9 cellular contexts compared by ENCODE assay signal in genomic region chr18:75247601-75248421, GRCh38. TPM values are rescaled to one million over a fixed set of nuclear protein-coding genes. Genes with fewer than 3 reads are reported as not detected.
DNase-seq lines count a peak whose midpoint lies in the region; ATAC-seq and TF ChIP-seq lines count a peak whose summit lies in the region.
"Had no signal": no experiment of that assay in that cellular context is flagged by ENCODE, and none has a peak within 500 bp of the region (broad histone marks: within the 10 kb centered on the region; RNA-seq: fewer than 3 reads in every experiment).

No MANE protein-coding gene starts in this region.

- dilution Hi-C loops in mammary epithelial cell (cut with HindIII; ENCODE audit: low sequenced_read_pairs), result no loop called here

- H3K9me3 ChIP-seq in mammary epithelial cell (replicated peaks; ENCODE audit: insufficient read depth, low read length) (no peaks in the 10 kb centered on the region), right lobe of liver (no peaks in the 10 kb centered on the region), tibial nerve (no peaks in the 10 kb centered on the region)

- H3K27ac ChIP-seq in mammary epithelial cell (ENCODE audit: insufficient read depth, low read depth, low read length) (peak overlapping the region; percentile 68), right lobe of liver (peak overlapping the region; percentile 70 to 82 (median 72)), tibial nerve (peak overlapping the region; percentile 78 to 95 (median 86))
- H3K27ac ChIP-seq: 22Rv1 had no signal

- H3K4me3 ChIP-seq in mammary epithelial cell (replicated peaks in 1 of 3; ENCODE audit: insufficient read depth in 1 of 3, low read depth in 2 of 3, low read length in 3 of 3), result peak overlapping the region; percentile 53 to 59 (median 56)
- H3K4me3 ChIP-seq in right lobe of liver, result peak overlapping the region; percentile 4 to 44 (median 35)
- H3K4me3 ChIP-seq in tibial nerve, result peak overlapping the region; percentile 25 to 48 (median 40)

- DNase-seq in DMS 273 (lab: John Stamatoyannopoulos, UW; ENCODE audit: unreplicated experiment) (peak; percentile 18), DMS 273 treated with DMSO at 0.1 percent for 48 hours (lab: John Stamatoyannopoulos, UW) (no peak), H4 (ENCODE audit: low spot score) (peak; percentile 61), NCI-H774 (lab: John Stamatoyannopoulos, UW) (peak; percentile 23), mammary epithelial cell (peak; percentile 54), right lobe of liver (no peak), tibial nerve (ENCODE audit: low spot score in 2 of 2) (no peak), GM19238 (ENCODE audit: insufficient read length, low spot score) (no peak)

- H3K36me3 ChIP-seq in mammary epithelial cell (ENCODE audit: insufficient read depth, low read length) (no peaks in the 10 kb centered on the region), right lobe of liver (no peaks in the 10 kb centered on the region), tibial nerve (no peaks in the 10 kb centered on the region)

- peaks cover 43% of the 10 kb centered on the region for H3K79me2 ChIP-seq in mammary epithelial cell (ENCODE audit: insufficient read depth, low read length)

- H3K27me3 ChIP-seq in mammary epithelial cell (ENCODE audit: insufficient read depth, low read length), result no peaks in the 10 kb centered on the region
- no peaks in the 10 kb centered on the region for H3K27me3 ChIP-seq in right lobe of liver
- H3K27me3 ChIP-seq in tibial nerve, result no peaks in the 10 kb centered on the region

- H4K20me1 ChIP-seq in mammary epithelial cell (ENCODE audit: insufficient read depth, low read length), result no peaks in the 10 kb centered on the region

- 2% methylated on average over 8 of the region's 8 CpGs for WGBS in mammary epithelial cell (ENCODE audit: low coverage, missing lambda C conversion rate)
- WGBS in right lobe of liver (ENCODE audit: insufficient coverage, low coverage, low lambda C conversion rate, missing lambda C conversion rate), result 14% methylated on average over 8 of the region's 8 CpGs
- WGBS in tibial nerve, 2 donors, result 17 to 20% methylated on average over 8 of the region's 8 CpGs

- no TSS peak for BruUV-seq in mammary epithelial cell (replicated peaks; lab: Mats Ljungman, UMichigan)

- TF ChIP-seq CTCF in mammary epithelial cell (conservative IDR thresholded peaks at IDR 0.05 in 1 of 2, IDR thresholded peaks at IDR 0.05 in 1 of 2; ENCODE audit: extremely low read depth in 1 of 2, insufficient read depth in 1 of 2, low read depth in 1 of 2, low read length in 2 of 2), result no peak
- TF ChIP-seq CTCF in right lobe of liver (IDR thresholded peaks at IDR 0.05), result no peak
- TF ChIP-seq CTCF in tibial nerve (IDR thresholded peaks at IDR 0.05), result no peak

- intact Hi-C loops in mammary epithelial cell (cut with micrococcal nuclease), result loop anchor here (1.0 to 5.0 kb wide), 5 partner anchors 161 to 884 kb away; no protein-coding TSS in a partner anchor
- intact Hi-C loops in right lobe of liver (cut with DNase I), result no loop called here

- peak in 1 of 2 donors; percentile 54 for TF ChIP-seq EP300 in tibial nerve (IDR thresholded peaks at IDR 0.05)

- peak overlapping the region; percentile 100 for H3K4me2 ChIP-seq in mammary epithelial cell (ENCODE audit: insufficient read depth, low read depth, low read length)

- peak overlapping the region; percentile 80 for H2AFZ ChIP-seq in mammary epithelial cell (ENCODE audit: low read depth, low read length)

- ATAC-seq in right lobe of liver, result peak; percentile 64 to 72 (median 71)

- in situ Hi-C loops in mammary epithelial cell (cut with MboI; ENCODE audit: low sequenced_read_pairs in 2 of 2), result loop anchor here in 1 of 2 donors (10.0 kb wide), 1 partner anchor 603 kb away; no protein-coding TSS in a partner anchor

- H3K9ac ChIP-seq in mammary epithelial cell (ENCODE audit: insufficient read depth, low read length), result peak overlapping the region; percentile 84

- TF ChIP-seq POLR2A in right lobe of liver (IDR thresholded peaks at IDR 0.05) (peak; percentile 22), tibial nerve (IDR thresholded peaks at IDR 0.05) (peak in 1 of 2 donors; percentile 18)

- CTCF ChIA-PET in mammary epithelial cell (lab: Charles Lee; ENCODE audit: low non-redundant PET), result no interaction called here

- H3K4me1 ChIP-seq in mammary epithelial cell (ENCODE audit: insufficient read depth, low read length) (peaks cover 32% of the 10 kb centered on the region), right lobe of liver (peaks cover 0 to 41% (median 19%) of the 10 kb centered on the region in 4 donors), tibial nerve (peaks cover 0 to 77% (median 28%) of the 10 kb centered on the region in 4 donors)

RNA-seq across cellular contexts. Expression of gene TSHZ1, which starts 37.2 kb away (rescaled TPM):
- total RNA-seq in H4 (2014; rRNA removed; shearing (Covaris generic)), result 4.8 and 8.9 TPM in 2 replicates
- 1 to 10 TPM; 4.7 to 8.1 TPM for total RNA-seq in mammary epithelial cell
- polyA plus RNA-seq in mammary epithelial cell, result 2.0 TPM
- 7.0 TPM for polyA minus RNA-seq in mammary epithelial cell
- total RNA-seq in right lobe of liver, result 10 to 100 TPM in 2 of 6 experiments, 1 to 10 TPM in 4; 6.4 to 13.3 (median 9.6) TPM
- 10 to 100 TPM; 15.6 to 23.7 (median 18.3) TPM for total RNA-seq in tibial nerve

RNA-seq across cellular contexts. Expression of gene PTGR3, which starts 38.9 kb away (rescaled TPM):
- 14.0 and 16.5 TPM in 2 replicates for total RNA-seq in H4 (2014; rRNA removed; shearing (Covaris generic))
- total RNA-seq in mammary epithelial cell (10 to 100 TPM; 15.2 to 29.4 TPM), right lobe of liver (10 to 100 TPM in 5 of 6 experiments, 1 to 10 TPM in 1; 9.4 to 30.1 (median 19.8) TPM), tibial nerve (10 to 100 TPM; 12.7 to 35.9 (median 24.5) TPM)
- 31.3 TPM for polyA plus RNA-seq in mammary epithelial cell
- 27.9 TPM for polyA minus RNA-seq in mammary epithelial cell

Comparison
In these comparisons a context has a peak if more than half of its experiments do, and no peak if none do; other contexts are left out.
1. DNase-seq: peak in DMS 273 (single experiment), H4 (single experiment), NCI-H774 (single experiment) and mammary epithelial cell (single experiment); none in DMS 273 treated with DMSO at 0.1 percent for 48 hours (single experiment), right lobe of liver (0 of 3), tibial nerve (0 of 2) and GM19238 (single experiment).
2. Peak in every context shown above with its lines, with median percentiles within 50 percentile points of each other: H3K27ac ChIP-seq and H3K4me3 ChIP-seq.